In genomic region chr3:69094467-69095205, GRCh38 we compare ENCODE assay signal across 8 cellular contexts. TPM values are rescaled to one million over a fixed set of nuclear protein-coding genes. Genes with fewer than 3 reads are reported as not detected.
A peak's percentile ranks its signal among the peaks of the same experiment; 100 is the strongest.
DNase-seq lines count a peak whose midpoint lies in the region; ATAC-seq, FAIRE-seq and TF ChIP-seq lines count a peak whose summit lies in the region.

No MANE protein-coding gene starts in this region.

- H3F3A ChIP-seq in smooth muscle cell (ENCODE audit: low read depth), result no peaks in the 10 kb centered on the region

- peaks cover 79 to 98% (median 93%) of the 10 kb centered on the region in 4 donors for H3K4me1 ChIP-seq in esophagus muscularis mucosa
- peaks cover 12% of the 10 kb centered on the region for H3K4me1 ChIP-seq in smooth muscle cell (ENCODE audit: low read depth)

- no peak overlapping the region for H3K4me3 ChIP-seq in esophagus muscularis mucosa
- no peak overlapping the region for H3K4me3 ChIP-seq in smooth muscle cell

- ATAC-seq in GM21723 (IDR thresholded peaks at IDR 0.05; ENCODE audit: unreplicated experiment) (no peak), HG02981 (IDR thresholded peaks at IDR 0.05; ENCODE audit: unreplicated experiment) (no peak)

- H3K27me3 ChIP-seq in esophagus muscularis mucosa (no peaks in the 10 kb centered on the region), smooth muscle cell (ENCODE audit: low read depth) (no peaks in the 10 kb centered on the region)

- DNase-seq in GM12891 (ENCODE audit: insufficient read length, low spot score), result no peak
- peak; percentile 90 for DNase-seq in SIG-M5 treated with dmso at 0.1 percent for 504 hours (lab: John Stamatoyannopoulos, UW; ENCODE audit: unreplicated experiment)
- no peak for DNase-seq in esophagus muscularis mucosa (ENCODE audit: extremely low spot score)
- no peak for DNase-seq in smooth muscle cell (lab: John Stamatoyannopoulos, UW; ENCODE audit: unreplicated experiment)
- DNase-seq in H4 (ENCODE audit: low spot score), result no peak
- DNase-seq in stimulated activated CD4-positive, alpha-beta T cell treated with anti-CD3 and anti-CD28 coated beads, Interleukin-4, amount 100 ng/mL, for 1 hour, result no peak

- no peak overlapping the region for H2AFZ ChIP-seq in smooth muscle cell (ENCODE audit: low read depth)

- no peak for TF ChIP-seq CTCF in esophagus muscularis mucosa (IDR thresholded peaks at IDR 0.05)
- no peak for TF ChIP-seq CTCF in smooth muscle cell (IDR thresholded peaks at IDR 0.05; ENCODE audit: borderline replicate concordance, insufficient read depth, poor library complexity, severe bottlenecking)

- H3K36me3 ChIP-seq in esophagus muscularis mucosa (peaks cover 0 to 8% (median 2%) of the 10 kb centered on the region in 4 donors), smooth muscle cell (ENCODE audit: low read depth) (no peaks in the 10 kb centered on the region)

- no peak for FAIRE-seq in GM12891 (lab: Jason Lieb, UNC)

- H3K9me3 ChIP-seq in esophagus muscularis mucosa (no peaks in the 10 kb centered on the region), smooth muscle cell (replicated peaks; ENCODE audit: low read depth) (no peaks in the 10 kb centered on the region)

- no peak for TF ChIP-seq EP300 in esophagus muscularis mucosa (IDR thresholded peaks at IDR 0.05)

- peaks cover 91% of the 10 kb centered on the region for H4K20me1 ChIP-seq in smooth muscle cell (ENCODE audit: low read depth)

- TF ChIP-seq POLR2A in GM12891 (IDR thresholded peaks at IDR 0.05; ENCODE audit: low read depth, low read length) (no peak), esophagus muscularis mucosa (IDR thresholded peaks at IDR 0.05; ENCODE audit: low read depth) (no peak)

- H3K27ac ChIP-seq in esophagus muscularis mucosa (replicated peaks in 1 of 4) (peak overlapping the region; percentile 60 to 95 (median 82)), smooth muscle cell (ENCODE audit: low read depth) (peak overlapping the region; percentile 32)

- WGBS in esophagus muscularis mucosa, result 28% methylated on average over 8 of the region's 8 CpGs
- WGBS in smooth muscle cell (ENCODE audit: low lambda C conversion rate), result 73% methylated on average over 8 of the region's 8 CpGs

- no peak overlapping the region for H3K4me2 ChIP-seq in smooth muscle cell

- no peak overlapping the region for H3K9ac ChIP-seq in smooth muscle cell (ENCODE audit: low read depth)

- intact Hi-C loops in esophagus muscularis mucosa (cut with DNase I), result no loop called here

- H3K79me2 ChIP-seq in smooth muscle cell (ENCODE audit: low read depth), result peaks cover 44% of the 10 kb centered on the region

TF ChIP-seq in GM12891, 5 proteins besides CTCF, POLR2A, EP300 and RAD21:
- peak; percentile 48 for TF ChIP-seq SPI1 (IDR thresholded peaks at IDR 0.05; ENCODE audit: low read depth, low read length)
- TF ChIP-seq POLR2AphosphoS5 (IDR thresholded peaks at IDR 0.05; ENCODE audit: low read depth, low read length), result no peak

RNA-seq across cellular contexts. Expression of gene ARL6IP5, which starts 9.9 kb away (rescaled TPM):
- polyA plus RNA-seq in GM12891 (2012; ENCODE audit: low read depth, missing spikeins), result 59.0 TPM
- total RNA-seq in esophagus muscularis mucosa, result 100 to 1,000 TPM; 100 to 142 (median 110) TPM
- 80.9 and 83.9 TPM in 2 replicates for total RNA-seq in smooth muscle cell
- polyA plus RNA-seq in smooth muscle cell, result 73.9 and 97.4 TPM in 2 replicates
- total RNA-seq in H4 (2014; rRNA removed; shearing (Covaris generic)), result 34.3 and 66.8 TPM in 2 replicates

RNA-seq across cellular contexts. Expression of gene UBA3, which starts 14.5 kb away (rescaled TPM):
- 45.1 TPM for polyA plus RNA-seq in GM12891 (2012; ENCODE audit: low read depth, missing spikeins)
- total RNA-seq in esophagus muscularis mucosa (10 to 100 TPM; 39.5 to 72.3 (median 46.1) TPM), smooth muscle cell (71.2 and 102 TPM in 2 replicates)
- polyA plus RNA-seq in smooth muscle cell, result 47.5 and 52.4 TPM in 2 replicates
- 35.3 and 57.5 TPM in 2 replicates for total RNA-seq in H4 (2014; rRNA removed; shearing (Covaris generic))

RNA-seq across cellular contexts. Expression of gene LMOD3, which starts 27.8 kb away (rescaled TPM):
- polyA plus RNA-seq in GM12891 (2012; ENCODE audit: low read depth, missing spikeins), result 0.03 TPM
- 1 to 10 TPM in 2 of 4 donors, under 1 TPM in 2; 0.50 to 2.9 (median 1.3) TPM for total RNA-seq in esophagus muscularis mucosa
- total RNA-seq in smooth muscle cell, result not detected in 2 replicates
- polyA plus RNA-seq in smooth muscle cell, result not detected in 2 replicates
- total RNA-seq in H4 (2014; rRNA removed; shearing (Covaris generic)), result not detected in 2 replicates

RNA-seq across cellular contexts. Expression of gene TMF1, which starts 42.5 kb away (rescaled TPM):
- 11.9 TPM for polyA plus RNA-seq in GM12891 (2012; ENCODE audit: low read depth, missing spikeins)
- total RNA-seq in esophagus muscularis mucosa (10 to 100 TPM; 23.0 to 35.8 (median 33.9) TPM), smooth muscle cell (61.8 and 63.0 TPM in 2 replicates)
- polyA plus RNA-seq in smooth muscle cell, result 28.9 and 33.4 TPM in 2 replicates
- 4.6 and 8.6 TPM in 2 replicates for total RNA-seq in H4 (2014; rRNA removed; shearing (Covaris generic))
